27 cellular contexts compared by ENCODE assay signal in the genomic region with DNA sequence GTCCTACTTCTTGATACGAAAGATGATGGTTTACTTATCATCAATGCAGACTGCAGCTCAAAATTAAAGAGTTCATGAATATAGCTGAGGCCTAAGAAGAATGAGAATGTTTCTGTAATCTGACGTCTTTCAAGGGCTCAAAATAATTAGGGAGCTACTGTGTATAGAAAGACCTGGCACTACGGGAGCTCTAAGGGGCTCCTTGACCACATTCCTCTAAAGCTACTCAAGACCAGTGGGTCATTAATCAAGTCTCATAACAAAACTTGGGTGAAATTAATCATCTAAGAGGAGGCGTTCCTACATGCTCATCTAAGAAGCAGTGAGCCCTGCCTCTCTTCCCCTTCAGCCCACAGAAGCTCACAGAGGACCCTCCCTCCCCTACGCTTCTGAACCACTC.
DNase-seq lines count a peak whose midpoint lies in the region; ATAC-seq, FAIRE-seq and TF ChIP-seq lines count a peak whose summit lies in the region.
"Had no signal": no experiment of that assay in that cellular context is flagged by ENCODE, and none has a peak within 500 bp of the region (broad histone marks: within the 10 kb centered on the region; RNA-seq: fewer than 3 reads in every experiment).

No MANE protein-coding gene starts in this region.

- H3K36me3 ChIP-seq in astrocyte (ENCODE audit: insufficient read depth, low read length) (no peaks in the 10 kb centered on the region), esophagus muscularis mucosa (no peaks in the 10 kb centered on the region)
- no peaks in the 10 kb centered on the region for H3K36me3 ChIP-seq in naive thymus-derived CD4-positive, alpha-beta T cell (ENCODE audit: control insufficient read depth in 2 of 3, insufficient read depth in 3 of 3, low read length in 3 of 3)
- H3K36me3 ChIP-seq: BE2C, BLaER1 had no signal

- H4K20me1 ChIP-seq in astrocyte (ENCODE audit: insufficient read depth, low read length) = no peaks in the 10 kb centered on the region
- H4K20me1 ChIP-seq: BLaER1 had no signal

- no peaks in the 10 kb centered on the region for H3K36me3 Mint-ChIP-seq in astrocyte (ENCODE audit: low read depth, unreplicated experiment)
- no peaks in the 10 kb centered on the region for H3K36me3 Mint-ChIP-seq in naive thymus-derived CD4-positive, alpha-beta T cell
- H3K36me3 Mint-ChIP-seq: CD14-positive monocyte; CD4-positive, alpha-beta memory T cell; CD4-positive, CD25-positive, alpha-beta regulatory T cell; CD8-positive, alpha-beta memory T cell had no signal

- H3K79me2 ChIP-seq in astrocyte (ENCODE audit: insufficient read depth, low read length) = no peaks in the 10 kb centered on the region

- H3K27me3 ChIP-seq in astrocyte (ENCODE audit: insufficient read depth, low read length) (no peaks in the 10 kb centered on the region), esophagus muscularis mucosa (no peaks in the 10 kb centered on the region)
- no peaks in the 10 kb centered on the region for H3K27me3 ChIP-seq in naive thymus-derived CD4-positive, alpha-beta T cell (ENCODE audit: control insufficient read depth in 2 of 2, insufficient read depth in 2 of 2, low read length in 2 of 2)
- H3K27me3 ChIP-seq: BE2C, BLaER1 had no signal

- H3K4me1 ChIP-seq in A549 (peaks cover 49% of the 10 kb centered on the region), astrocyte (ENCODE audit: insufficient read depth, low read length) (no peaks in the 10 kb centered on the region), esophagus muscularis mucosa (peaks cover 5 to 21% (median 12%) of the 10 kb centered on the region in 4 donors)
- H3K4me1 ChIP-seq in naive thymus-derived CD4-positive, alpha-beta T cell (ENCODE audit: control insufficient read depth in 2 of 2, insufficient read depth in 2 of 2, low read length in 2 of 2) = no peaks in the 10 kb centered on the region

- TF ChIP-seq EP300 in A549 (IDR thresholded peaks at IDR 0.05) (no peak), esophagus muscularis mucosa (IDR thresholded peaks at IDR 0.05) (no peak)

- H3K9me3 ChIP-seq in A549 = peaks cover 13% of the 10 kb centered on the region; the same call in 2 of the 3 replicates
- H3K9me3 ChIP-seq in astrocyte (ENCODE audit: insufficient read depth, low read depth, low read length) = peaks cover 3% of the 10 kb centered on the region
- no peaks in the 10 kb centered on the region for H3K9me3 ChIP-seq in esophagus muscularis mucosa
- H3K9me3 ChIP-seq in naive thymus-derived CD4-positive, alpha-beta T cell (ENCODE audit: control insufficient read depth in 2 of 3, low read length in 3 of 3) = no peaks in the 10 kb centered on the region
- H3K9me3 ChIP-seq: BE2C had no signal

- TF ChIP-seq RAD21 in A549 (conservative IDR thresholded peaks at IDR 0.05 in 1 of 2, IDR thresholded peaks at IDR 0.05 in 1 of 2) = no peak

- H3K9ac ChIP-seq in astrocyte (ENCODE audit: low read length) = no peak overlapping the region
- H3K9ac ChIP-seq: BLaER1 had no signal

- FAIRE-seq in A549 (lab: Jason Lieb, UNC) (no peak), astrocyte (lab: Jason Lieb, UNC) (no peak)
- FAIRE-seq: GM12878, GM12892, GM18507, GM19239 had no signal

- peaks cover 8% of the 10 kb centered on the region for H3K9me3 Mint-ChIP-seq in astrocyte (ENCODE audit: unreplicated experiment)
- H3K9me3 Mint-ChIP-seq in naive thymus-derived CD4-positive, alpha-beta T cell = peaks cover 6 to 29% (median 8%) of the 10 kb centered on the region in 11 donors

- H2AFZ ChIP-seq in astrocyte (ENCODE audit: low read depth, low read length) = no peak overlapping the region

- H3K27ac ChIP-seq in A549 (peak overlapping the region; percentile 71 to 83; a peak in 5 of 6 replicates), astrocyte (ENCODE audit: low read depth, low read length) (no peak overlapping the region), esophagus muscularis mucosa (replicated peaks in 1 of 4) (peak overlapping the region; percentile 65 to 74 (median 72))
- no peak overlapping the region for H3K27ac ChIP-seq in naive thymus-derived CD4-positive, alpha-beta T cell (ENCODE audit: low read depth, low read length)
- H3K27ac ChIP-seq: 22Rv1, BLaER1 had no signal

- DNase-seq in A549 (ENCODE audit: low read depth in 1 of 2, low spot score in 1 of 2) (no peak), astrocyte (ENCODE audit: low read depth) (peak; percentile 69), esophagus muscularis mucosa (ENCODE audit: extremely low spot score) (no peak)
- no peak for DNase-seq in stimulated activated naive CD4-positive, alpha-beta T cell (lab: John Stamatoyannopoulos, UW)
- DNase-seq in naive thymus-derived CD4-positive, alpha-beta T cell = no peak
- DNase-seq: ACHN; BE2C; C1 segment of cervical spinal cord; CD4-positive, alpha-beta memory T cell; CD4-positive, CD25-positive, alpha-beta regulatory T cell; CD8-positive, alpha-beta memory T cell; COR-L47; DMS 273 treated with DMSO at 0.1 percent for 48 hours; DMS153; DMS53; DMS79; DND-41; EL; GDM1 had no signal

- ATAC-seq in A549 (no peak), GM18867 (IDR thresholded peaks at IDR 0.05; ENCODE audit: unreplicated experiment) (no peak)
- ATAC-seq in naive thymus-derived CD4-positive, alpha-beta T cell = no peak
- ATAC-seq: GM12878 had no signal

- no peaks in the 10 kb centered on the region for H3K27me3 Mint-ChIP-seq in astrocyte (ENCODE audit: low read depth, unreplicated experiment)
- no peaks in the 10 kb centered on the region for H3K27me3 Mint-ChIP-seq in naive thymus-derived CD4-positive, alpha-beta T cell
- H3K27me3 Mint-ChIP-seq: CD4-positive, alpha-beta memory T cell; CD4-positive, CD25-positive, alpha-beta regulatory T cell; CD8-positive, alpha-beta memory T cell had no signal

- H3K4me3 ChIP-seq in A549 = no peak overlapping the region
- no peak overlapping the region for H3K4me3 ChIP-seq in astrocyte (ENCODE audit: insufficient read depth, low read depth, low read length)
- H3K4me3 ChIP-seq in esophagus muscularis mucosa = no peak overlapping the region
- H3K4me3 ChIP-seq in naive thymus-derived CD4-positive, alpha-beta T cell (ENCODE audit: low read length) = no peak overlapping the region
- H3K4me3 ChIP-seq: BLaER1, GM12878 had no signal

- H3K4me1 Mint-ChIP-seq in astrocyte (ENCODE audit: low read depth, unreplicated experiment) = no peaks in the 10 kb centered on the region
- no peaks in the 10 kb centered on the region for H3K4me1 Mint-ChIP-seq in naive thymus-derived CD4-positive, alpha-beta T cell
- H3K4me1 Mint-ChIP-seq: CD14-positive monocyte; CD4-positive, alpha-beta memory T cell; CD4-positive, CD25-positive, alpha-beta regulatory T cell; CD8-positive, alpha-beta memory T cell had no signal

- H3K27ac Mint-ChIP-seq in astrocyte (ENCODE audit: unreplicated experiment) = no peak overlapping the region
- H3K27ac Mint-ChIP-seq in naive thymus-derived CD4-positive, alpha-beta T cell = no peak overlapping the region
- H3K27ac Mint-ChIP-seq: CD14-positive monocyte; CD4-positive, alpha-beta memory T cell; CD4-positive, CD25-positive, alpha-beta regulatory T cell; CD8-positive, alpha-beta memory T cell had no signal

- POLR2A ChIA-PET in A549 (lab: Yijun Ruan, JAX) = interaction anchor here (0.5 kb wide), 1 partner anchor 94 kb away, joined by 3 read pairs; no protein-coding TSS in a partner anchor
- POLR2A ChIA-PET in naive thymus-derived CD4-positive, alpha-beta T cell (lab: Charles Lee) = no interaction called here

- TF ChIP-seq POLR2A in A549 (IDR thresholded peaks at IDR 0.05; ENCODE audit: low read length) (no peak), esophagus muscularis mucosa (IDR thresholded peaks at IDR 0.05; ENCODE audit: low read depth) (no peak)

- no peak overlapping the region for H3K4me3 Mint-ChIP-seq in astrocyte (ENCODE audit: unreplicated experiment)
- H3K4me3 Mint-ChIP-seq in naive thymus-derived CD4-positive, alpha-beta T cell = no peak overlapping the region
- H3K4me3 Mint-ChIP-seq: CD14-positive monocyte; CD4-positive, alpha-beta memory T cell; CD4-positive, CD25-positive, alpha-beta regulatory T cell; CD8-positive, alpha-beta memory T cell had no signal

- CTCF ChIA-PET in A549 (lab: Yijun Ruan, JAX) = no interaction called here
- CTCF ChIA-PET in naive thymus-derived CD4-positive, alpha-beta T cell (lab: Charles Lee) = no interaction called here

- no peak for TF ChIP-seq CTCF in A549 (IDR thresholded peaks at IDR 0.05)
- no peak for TF ChIP-seq CTCF in astrocyte (IDR thresholded peaks at IDR 0.05; ENCODE audit: insufficient read depth, low read depth, low read length)
- no peak for TF ChIP-seq CTCF in esophagus muscularis mucosa (IDR thresholded peaks at IDR 0.05)

- intact Hi-C loops in esophagus muscularis mucosa (cut with DNase I) = no loop called here
- intact Hi-C loops in naive thymus-derived CD4-positive, alpha-beta T cell (cut with micrococcal nuclease) = no loop called here

- H3K4me2 ChIP-seq in A549 (no peak overlapping the region; the same call in 2 of the 3 replicates), astrocyte (ENCODE audit: low read length) (no peak overlapping the region)
- H3K4me2 ChIP-seq: BLaER1 had no signal

- 95% methylated on average over 5 of the region's 5 CpGs for WGBS in A549 (ENCODE audit: missing lambda C conversion rate)
- WGBS in esophagus muscularis mucosa = 77% methylated on average over 5 of the region's 5 CpGs

TF ChIP-seq in A549, 52 proteins besides CTCF, POLR2A, EP300 and RAD21:
- TF ChIP-seq JUN (IDR thresholded peaks at IDR 0.05) (no peak), BHLHE40 (IDR thresholded peaks at IDR 0.05; ENCODE audit: low read depth, low read length) (no peak)
- TF ChIP-seq, protein P1, sequence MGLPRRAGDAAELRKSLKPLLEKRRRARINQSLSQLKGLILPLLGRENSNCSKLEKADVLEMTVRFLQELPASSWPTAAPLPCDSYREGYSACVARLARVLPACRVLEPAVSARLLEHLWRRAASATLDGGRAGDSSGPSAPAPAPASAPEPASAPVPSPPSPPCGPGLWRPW (IDR thresholded peaks at IDR 0.05) = no peak
- TF ChIP-seq, protein P2, sequence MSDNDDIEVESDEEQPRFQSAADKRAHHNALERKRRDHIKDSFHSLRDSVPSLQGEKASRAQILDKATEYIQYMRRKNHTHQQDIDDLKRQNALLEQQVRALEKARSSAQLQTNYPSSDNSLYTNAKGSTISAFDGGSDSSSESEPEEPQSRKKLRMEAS (IDR thresholded peaks at IDR 0.05) = no peak

Comparison
In these comparisons a context has a peak if more than half of its experiments do, and no peak if none do; other contexts are left out.
1. H3K27ac ChIP-seq: peak in A549 (2 of 2) and esophagus muscularis mucosa (4 of 4); none in astrocyte (single experiment) and naive thymus-derived CD4-positive, alpha-beta T cell (single experiment).